In genomic region chr3:123610331-123610730, GRCh38 we compare ENCODE assay signal across 10 cellular contexts.
DNase-seq lines count a peak whose midpoint lies in the region; ATAC-seq lines count a peak whose summit lies in the region.
"Had no signal": no experiment of that assay in that cellular context is flagged by ENCODE, and none has a peak within 500 bp of the region (broad histone marks: within the 10 kb centered on the region; RNA-seq: fewer than 3 reads in every experiment).

No MANE protein-coding gene starts in this region.

- no peaks in the 10 kb centered on the region for H3K9me3 Mint-ChIP-seq in memory B cell

- peak; percentile 58 for ATAC-seq in GM18870 (IDR thresholded peaks at IDR 0.05; ENCODE audit: unreplicated experiment)
- peak; percentile 83 for ATAC-seq in HG02642 (IDR thresholded peaks at IDR 0.05; ENCODE audit: poor library complexity, unreplicated experiment)
- peak; percentile 99 for ATAC-seq in memory B cell (ENCODE audit: low read depth)
- no peak for ATAC-seq in HG03521 (IDR thresholded peaks at IDR 0.05; ENCODE audit: unreplicated experiment)
- ATAC-seq in GM21367 (IDR thresholded peaks at IDR 0.05; ENCODE audit: unreplicated experiment): no peak
- no peak for ATAC-seq in GM21528 (IDR thresholded peaks at IDR 0.05; ENCODE audit: low FRiP score, unreplicated experiment)

- H3K36me3 Mint-ChIP-seq in memory B cell: peaks cover 7% of the 10 kb centered on the region

- H3K27ac Mint-ChIP-seq in memory B cell: peak overlapping the region; percentile 88

- no peak overlapping the region for H3K4me3 Mint-ChIP-seq in memory B cell

- DNase-seq in NCI-H1105 (lab: John Stamatoyannopoulos, UW) (peak; percentile 11), memory B cell (ENCODE audit: low spot score in 2 of 2) (peak; percentile 25 to 27), NCI-H2227 treated with DMSO at 0.1 percent for 48 hours (lab: John Stamatoyannopoulos, UW) (no peak)
- DNase-seq: NCI-H2029, T-helper 2 cell had no signal

- peaks cover 18% of the 10 kb centered on the region for H3K4me1 Mint-ChIP-seq in memory B cell

- H3K27me3 Mint-ChIP-seq in memory B cell: no peaks in the 10 kb centered on the region

Comparison
In these comparisons a context has a peak if more than half of its experiments do, and no peak if none do; other contexts are left out.
1. ATAC-seq: peak in GM18870 (single experiment), HG02642 (single experiment) and memory B cell (single experiment); none in HG03521 (single experiment), GM21367 (single experiment) and GM21528 (single experiment).